Comparison of ENCODE assay signal across 22 cellular contexts in the genomic region with DNA sequence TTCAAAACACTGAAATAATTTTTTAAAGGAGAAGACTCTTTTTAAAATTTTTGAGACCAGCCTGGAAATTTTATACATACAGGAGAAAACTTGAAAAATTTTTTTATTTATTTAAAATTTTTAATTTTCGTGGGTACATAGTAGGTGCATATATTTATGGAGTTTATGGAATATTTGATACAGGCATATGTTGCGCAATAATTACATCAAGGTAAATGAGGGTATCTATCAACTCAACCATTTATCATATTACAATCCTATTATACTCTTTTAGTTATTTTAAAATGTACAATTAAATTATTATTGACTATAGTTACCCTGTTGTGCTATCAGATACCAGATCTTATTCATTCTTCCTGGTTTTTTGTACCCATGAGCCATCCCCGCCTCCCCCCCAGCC.
DNase-seq lines count a peak whose midpoint lies in the region; ATAC-seq, FAIRE-seq and TF ChIP-seq lines count a peak whose summit lies in the region.
"Had no signal": no experiment of that assay in that cellular context is flagged by ENCODE, and none has a peak within 500 bp of the region (broad histone marks: within the 10 kb centered on the region; RNA-seq: fewer than 3 reads in every experiment).

No MANE protein-coding gene starts in this region.

- no peak overlapping the region for H3K23ac ChIP-seq in IMR-90 (ENCODE audit: low read depth, low read length)
- H3K23ac ChIP-seq in H1 (ENCODE audit: insufficient read length), result no peak overlapping the region

- H3K18ac ChIP-seq in IMR-90 (ENCODE audit: low read depth, low read length), result no peak overlapping the region
- no peak overlapping the region for H3K18ac ChIP-seq in H1 (ENCODE audit: extremely low read depth, low read length)

- WGBS in A549 (ENCODE audit: missing lambda C conversion rate), result 73% methylated on average over 3 of the region's 3 CpGs
- WGBS in IMR-90 (ENCODE audit: extremely low coverage in 2 of 2, insufficient read length in 1 of 2), 2 experiments, result no CpG with 5 or more reads among the region's 3 CpGs
- WGBS in H1 (ENCODE audit: extremely low coverage in 1 of 2, insufficient coverage in 1 of 2, insufficient read length in 1 of 2, insufficient replicate concordance in 2 of 2, low coverage in 1 of 2, low lambda C conversion rate in 2 of 2, missing lambda C conversion rate in 1 of 2), 2 experiments, result 97% methylated on average over 3 of the region's 3 CpGs; no CpG with 5 or more reads in 1 of the 2 experiments

- no peak overlapping the region for H3K4me2 ChIP-seq in A549
- H3K4me2 ChIP-seq in IMR-90 (ENCODE audit: low read depth, low read length), result no peak overlapping the region
- H3K4me2 ChIP-seq in H1 (ENCODE audit: insufficient read depth in 1 of 2, low read depth in 2 of 2, low read length in 2 of 2), result no peak overlapping the region
- H3K4me2 ChIP-seq: BLaER1 treated with 17β-estradiol and CSF1 and Interleukin-3, amounts not matched to agents 10 nM and 100 nM; GM23338 had no signal

- H3K27me3 ChIP-seq in IMR-90 (ENCODE audit: control insufficient read depth, insufficient read depth, low read length), result no peaks in the 10 kb centered on the region
- H3K27me3 ChIP-seq in H1 (replicated peaks in 1 of 4; ENCODE audit: control insufficient read depth in 3 of 4, extremely low read depth in 1 of 4, insufficient read depth in 3 of 4, low read length in 3 of 4), result no peaks in the 10 kb centered on the region
- H3K27me3 ChIP-seq: BE2C; BLaER1 treated with 17β-estradiol and CSF1 and Interleukin-3, amounts not matched to agents 10 nM and 100 nM had no signal

- no peaks in the 10 kb centered on the region for H3K4me1 ChIP-seq in A549
- H3K4me1 ChIP-seq in IMR-90 (ENCODE audit: control insufficient read depth, insufficient read depth, low read length), result no peaks in the 10 kb centered on the region
- no peaks in the 10 kb centered on the region for H3K4me1 ChIP-seq in H1 (replicated peaks in 1 of 4; ENCODE audit: control insufficient read depth in 3 of 4, insufficient read depth in 4 of 4, low read length in 3 of 4)

- no peak overlapping the region for H2BK5ac ChIP-seq in IMR-90 (ENCODE audit: low read depth, low read length, poor library complexity, severe bottlenecking)
- H2BK5ac ChIP-seq in H1 (ENCODE audit: low read depth, low read length), result no peak overlapping the region

- H3K14ac ChIP-seq in IMR-90 (replicated peaks; ENCODE audit: low read depth, low read length) (no peak overlapping the region), H1 (ENCODE audit: insufficient read length) (no peak overlapping the region)

- no peak overlapping the region for H2AK9ac ChIP-seq in IMR-90 (replicated peaks; ENCODE audit: low read depth, low read length, poor library complexity)

- intact Hi-C loops in IMR-90 (cut with micrococcal nuclease), result no loop called here

- no peak overlapping the region for H3K9ac ChIP-seq in IMR-90 (ENCODE audit: low read depth, low read length)
- no peak overlapping the region for H3K9ac ChIP-seq in H1 (replicated peaks in 1 of 4; ENCODE audit: extremely low read depth in 1 of 4, low read depth in 3 of 4, low read length in 3 of 4)
- H3K9ac ChIP-seq: BLaER1 treated with 17β-estradiol and CSF1 and Interleukin-3, amounts not matched to agents 10 nM and 100 nM had no signal

- H2BK120ac ChIP-seq in IMR-90 (ENCODE audit: low read depth, low read length) (no peak overlapping the region), H1 (replicated peaks; ENCODE audit: low read depth, low read length) (no peak overlapping the region)

- no peak for TF ChIP-seq CTCF in A549 (IDR thresholded peaks at IDR 0.05)
- no peak for TF ChIP-seq CTCF in IMR-90 (conservative IDR thresholded peaks at IDR 0.05; ENCODE audit: low read depth, low read length)
- no peak for TF ChIP-seq CTCF in H1 (IDR thresholded peaks at IDR 0.05; ENCODE audit: control extremely low read depth in 1 of 3, insufficient read depth in 1 of 3, low read depth in 1 of 3, low read length in 3 of 3)

- no peaks in the 10 kb centered on the region for H3K79me2 ChIP-seq in H1 (ENCODE audit: control insufficient read depth in 1 of 2, insufficient read depth in 2 of 2, low read length in 2 of 2)

- BruUV-seq in IMR-90 (replicated peaks; lab: Mats Ljungman, UMichigan), result no TSS peak

- H3K4me3 ChIP-seq in A549 (no peak overlapping the region), IMR-90 (ENCODE audit: insufficient read depth, low read depth, low read length) (no peak overlapping the region), H1 (ENCODE audit: extremely low read depth in 1 of 4, insufficient read depth in 2 of 4, low read depth in 3 of 4, low read length in 4 of 4) (no peak overlapping the region)
- H3K4me3 ChIP-seq: BLaER1 treated with 17β-estradiol and CSF1 and Interleukin-3, amounts not matched to agents 10 nM and 100 nM; GM23338 had no signal

- no peak overlapping the region for H4K8ac ChIP-seq in IMR-90 (ENCODE audit: low read depth in 2 of 2, low read length in 2 of 2)
- H4K8ac ChIP-seq in H1 (ENCODE audit: extremely low read depth, insufficient read depth, low read length), result no peak overlapping the region

- H2BK20ac ChIP-seq in IMR-90 (ENCODE audit: low read depth, low read length), result no peak overlapping the region
- no peak overlapping the region for H2BK20ac ChIP-seq in H1 (ENCODE audit: low read length)

- POLR2A ChIA-PET in A549 (lab: Yijun Ruan, JAX) (no interaction called here), IMR-90 (lab: Charles Lee; ENCODE audit: unreplicated experiment) (no interaction called here), H1 (lab: Charles Lee; ENCODE audit: partially characterized antibody) (interaction anchor here (0.7 kb wide), 1 partner anchor 81 kb away, joined by 5 read pairs; no protein-coding TSS in a partner anchor)

- no peak overlapping the region for H2AK5ac ChIP-seq in IMR-90 (ENCODE audit: low read depth, low read length)
- no peak overlapping the region for H2AK5ac ChIP-seq in H1 (ENCODE audit: low read depth, low read length)

- no peaks in the 10 kb centered on the region for H3K9me1 ChIP-seq in IMR-90 (ENCODE audit: insufficient read depth, low read length)

- in situ Hi-C loops in IMR-90 (cut with MboI; ENCODE audit: low sequenced_read_pairs), result no loop called here

- no peak for FAIRE-seq in A549 (lab: Jason Lieb, UNC)
- no peak for FAIRE-seq in H1 (lab: Jason Lieb, UNC)
- FAIRE-seq: D721Med, GM12891, GM19239 had no signal

- H4K20me1 ChIP-seq in IMR-90 (ENCODE audit: insufficient read depth, low read length) (no peaks in the 10 kb centered on the region), H1 (replicated peaks in 1 of 2; ENCODE audit: control insufficient read depth in 1 of 2, insufficient read depth in 2 of 2, low read length in 2 of 2) (no peaks in the 10 kb centered on the region)

- H3K9me3 ChIP-seq in A549, result peaks cover 10% of the 10 kb centered on the region; the same call in 1 of the 3 replicates
- H3K9me3 ChIP-seq in IMR-90 (ENCODE audit: control insufficient read depth, insufficient read depth, low read length), result 0 out of 2 replicates have a peak, but pooled peaks cover 2% of the 10 kb centered on the region
- no peaks in the 10 kb centered on the region for H3K9me3 ChIP-seq in H1 (ENCODE audit: insufficient read depth in 2 of 2, low read depth in 1 of 2, low read length in 1 of 2)
- H3K9me3 ChIP-seq: BE2C had no signal

- H4K91ac ChIP-seq in IMR-90 (ENCODE audit: insufficient read depth, low read depth, low read length) (no peak overlapping the region), H1 (replicated peaks; ENCODE audit: insufficient read length, low read length) (no peak overlapping the region)

- dilution Hi-C loops in IMR-90 (cut with HindIII; ENCODE audit: low sequenced_read_pairs, unreplicated experiment), result no loop called here

- TF ChIP-seq POLR2A in A549 (IDR thresholded peaks at IDR 0.05; ENCODE audit: low read length) (no peak), IMR-90 (IDR thresholded peaks at IDR 0.05; ENCODE audit: low read depth, low read length) (no peak), H1 (IDR thresholded peaks at IDR 0.05; ENCODE audit: control extremely low read depth in 1 of 2, low read depth in 2 of 2, low read length in 2 of 2) (no peak)

- TF ChIP-seq EP300 in A549 (IDR thresholded peaks at IDR 0.05), result no peak
- no peak for TF ChIP-seq EP300 in H1 (IDR thresholded peaks at IDR 0.05; ENCODE audit: borderline replicate concordance in 1 of 2, low read depth in 2 of 2, low read length in 2 of 2)

- H4K5ac ChIP-seq in IMR-90 (ENCODE audit: low read depth, low read length) (no peak overlapping the region), H1 (ENCODE audit: insufficient read length, low read depth, low read length) (no peak overlapping the region)

- no peak overlapping the region for H3K4ac ChIP-seq in IMR-90 (ENCODE audit: low read depth, low read length)
- H3K4ac ChIP-seq in H1 (replicated peaks; ENCODE audit: insufficient read length, low read depth, low read length), result no peak overlapping the region

- CTCF ChIA-PET in A549 (lab: Yijun Ruan, JAX), result interaction anchor here (0.7 to 8.2 kb wide), 3 partner anchors 66 to 96 kb away, joined by 3 to 203 read pairs (median 9); no protein-coding TSS in a partner anchor
- CTCF ChIA-PET in IMR-90 (lab: Yijun Ruan, JAX), result no interaction called here
- CTCF ChIA-PET in H1 (lab: Charles Lee; ENCODE audit: partially characterized antibody), result interaction anchor here (5.9 kb wide), 1 partner anchor 81 kb away, joined by 78 read pairs; no protein-coding TSS in a partner anchor

- H3K36me3 ChIP-seq in IMR-90 (ENCODE audit: control insufficient read depth, insufficient read depth, low read length), result no peaks in the 10 kb centered on the region
- no peaks in the 10 kb centered on the region for H3K36me3 ChIP-seq in H1 (ENCODE audit: control insufficient read depth in 2 of 4, insufficient read depth in 4 of 4, low read length in 3 of 4)
- H3K36me3 ChIP-seq: BE2C had no signal

- no peak overlapping the region for H2BK12ac ChIP-seq in H1 (ENCODE audit: low read depth, low read length)

- H2BK15ac ChIP-seq in IMR-90 (ENCODE audit: low read depth, low read length) (no peak overlapping the region), H1 (ENCODE audit: low read length) (no peak overlapping the region)

- no peak overlapping the region for H2AFZ ChIP-seq in IMR-90 (replicated peaks; ENCODE audit: low read length, poor library complexity)
- H2AFZ ChIP-seq in H1 (ENCODE audit: low read length), result no peak overlapping the region
- H2AFZ ChIP-seq: GM23338 had no signal

- TF ChIP-seq RAD21 in A549 (conservative IDR thresholded peaks at IDR 0.05 in 1 of 2, IDR thresholded peaks at IDR 0.05 in 1 of 2) (no peak), IMR-90 (IDR thresholded peaks at IDR 0.05; ENCODE audit: low read length) (no peak), H1 (IDR thresholded peaks at IDR 0.05 in 1 of 2, conservative IDR thresholded peaks at IDR 0.05 in 1 of 2; ENCODE audit: low read depth in 2 of 2, low read length in 2 of 2) (no peak)

- no peak overlapping the region for H3K56ac ChIP-seq in IMR-90 (ENCODE audit: extremely low read depth, insufficient read depth, low read length)
- no peak overlapping the region for H3K56ac ChIP-seq in H1 (replicated peaks; ENCODE audit: insufficient read length, low read depth, low read length)

- H3K23me2 ChIP-seq in H1 (ENCODE audit: low read depth, low read length), result no peaks in the 10 kb centered on the region

- no peaks in the 10 kb centered on the region for H3K79me1 ChIP-seq in IMR-90 (ENCODE audit: low read depth in 1 of 2, low read length in 2 of 2)
- no peaks in the 10 kb centered on the region for H3K79me1 ChIP-seq in H1 (ENCODE audit: low read depth, low read length)

- ATAC-seq in A549 (no peak), IMR-90 (ENCODE audit: low read depth) (no peak), HG03378 (IDR thresholded peaks at IDR 0.05; ENCODE audit: unreplicated experiment) (no peak)
- ATAC-seq: GM23338 had no signal

- H3K27ac ChIP-seq in A549 (no peak overlapping the region), IMR-90 (ENCODE audit: insufficient read depth, low read length) (no peak overlapping the region), H1 (ENCODE audit: low read depth, low read length) (no peak overlapping the region)
- H3K27ac ChIP-seq: BLaER1 treated with 17β-estradiol and CSF1 and Interleukin-3, amounts not matched to agents 10 nM and 100 nM had no signal

- DNase-seq in A549 (ENCODE audit: low read depth in 1 of 2, low spot score in 1 of 2), result no peak
- DNase-seq in IMR-90, result no peak
- no peak for DNase-seq in H1 (ENCODE audit: low read depth in 1 of 2, low spot score in 2 of 2)
- no peak for DNase-seq in SKM-1 treated with dmso at 0.1 percent for 144 hours (lab: John Stamatoyannopoulos, UW; ENCODE audit: unreplicated experiment)
- no peak for DNase-seq in stimulated activated CD4-positive, alpha-beta T cell treated with anti-CD3 and anti-CD28 coated beads, Interleukin-1b, Interleukin-23, amount 100 ng/mL, for 48 hours
- DNase-seq: ACHN; AML-193; BE2C; CD4-positive, alpha-beta T cell; CD8-positive, alpha-beta memory T cell; DMS 273 treated with DMSO at 0.1 percent for 48 hours; DMS79; EL; GF-D8; H7; HCEC 1CT had no signal
